ENCODE assay signal across 8 cellular contexts in the genomic region with DNA sequence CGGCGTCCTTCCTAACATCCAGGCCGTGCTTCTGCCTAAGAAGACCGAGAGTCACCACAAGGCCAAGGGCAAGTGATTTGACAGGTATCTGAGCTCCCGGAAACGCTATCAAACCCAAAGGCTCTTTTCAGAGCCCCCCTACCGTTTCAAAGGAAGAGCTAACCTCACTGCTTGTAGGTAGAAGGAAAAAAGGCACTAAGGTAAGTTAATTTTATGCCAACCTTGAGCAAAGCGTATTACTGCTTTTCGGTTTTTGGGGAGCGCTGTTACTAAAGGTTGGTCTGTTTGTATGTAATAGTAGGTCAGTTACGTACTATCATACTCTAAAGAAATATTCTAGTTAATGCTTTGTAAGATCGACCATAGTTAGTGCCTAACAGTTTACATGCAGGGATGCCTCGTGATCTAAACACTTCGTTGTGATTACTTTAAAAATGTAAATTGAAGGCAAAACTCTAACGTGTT.
DNase-seq lines count a peak whose midpoint lies in the region; ATAC-seq lines count a peak whose summit lies in the region.

No MANE protein-coding gene starts in this region.

- H3K27ac Mint-ChIP-seq in activated T-cell treated with anti-CD3 and anti-CD28 coated beads, Interleukin-2, amount 50 U/mL, for 24 hours = peak overlapping the region; percentile 99

- H3K4me3 Mint-ChIP-seq in activated T-cell treated with anti-CD3 and anti-CD28 coated beads, Interleukin-2, amount 50 U/mL, for 24 hours = peak overlapping the region; percentile 98

- DNase-seq in activated T-cell treated with anti-CD3 and anti-CD28 coated beads, Interleukin-2, amount 50 U/mL, for 24 hours = no peak
- DNase-seq in activated T-cell treated with anti-CD3 and anti-CD28 coated beads for 4 hours (no peak), OCI-M1 (lab: John Stamatoyannopoulos, UW) (peak; percentile 80), posterior cingulate gyrus (no peak), COLO668 (lab: John Stamatoyannopoulos, UW; ENCODE audit: unreplicated experiment) (no peak)

- H3K9ac ChIP-seq in duodenal mucosa (ENCODE audit: low read depth in 1 of 2, low read length in 2 of 2) = peak overlapping the region; percentile 91 to 99
- peak overlapping the region; percentile 99 for H3K9ac ChIP-seq in muscle layer of colon (ENCODE audit: low read length)

- no peak for ATAC-seq in HG02973 (IDR thresholded peaks at IDR 0.05; ENCODE audit: unreplicated experiment)

- no peaks in the 10 kb centered on the region for H3K27me3 Mint-ChIP-seq in activated T-cell treated with anti-CD3 and anti-CD28 coated beads, Interleukin-2, amount 50 U/mL, for 24 hours

- H3K27me3 ChIP-seq in duodenal mucosa (ENCODE audit: control insufficient read depth in 1 of 2, insufficient read depth in 2 of 2, low read length in 2 of 2) (no peaks in the 10 kb centered on the region), muscle layer of colon (ENCODE audit: control insufficient read depth in 1 of 2, insufficient read depth in 2 of 2, low read length in 2 of 2) (no peaks in the 10 kb centered on the region)

- no peaks in the 10 kb centered on the region for H3K9me3 ChIP-seq in duodenal mucosa (ENCODE audit: control insufficient read depth in 1 of 2, low read length in 2 of 2)
- no peaks in the 10 kb centered on the region for H3K9me3 ChIP-seq in muscle layer of colon (ENCODE audit: low read length)

- peaks cover 51% of the 10 kb centered on the region for H3K36me3 Mint-ChIP-seq in activated T-cell treated with anti-CD3 and anti-CD28 coated beads, Interleukin-2, amount 50 U/mL, for 24 hours (ENCODE audit: low read depth)

- H3K9me3 Mint-ChIP-seq in activated T-cell treated with anti-CD3 and anti-CD28 coated beads, Interleukin-2, amount 50 U/mL, for 24 hours = no peaks in the 10 kb centered on the region

- peaks cover 53% of the 10 kb centered on the region for H3K4me1 Mint-ChIP-seq in activated T-cell treated with anti-CD3 and anti-CD28 coated beads, Interleukin-2, amount 50 U/mL, for 24 hours (ENCODE audit: low read depth)

- H3K4me1 ChIP-seq in duodenal mucosa (ENCODE audit: control insufficient read depth in 1 of 2, insufficient read depth in 2 of 2, low read length in 2 of 2) (peaks cover 9 to 26% of the 10 kb centered on the region in 2 donors), muscle layer of colon (ENCODE audit: insufficient read depth, low read length) (peaks cover 32% of the 10 kb centered on the region)

- H3K27ac ChIP-seq in duodenal mucosa (ENCODE audit: low read depth, low read length) (peak overlapping the region; percentile 98), muscle layer of colon (ENCODE audit: low read depth, low read length) (peak overlapping the region; percentile 76)

- intact Hi-C loops in posterior cingulate gyrus (cut with DNase I) = loop anchor here (5.0 kb wide), 1 partner anchor 73 kb away; a partner anchor contains a TSS

- H3K4me3 ChIP-seq in duodenal mucosa (ENCODE audit: low read depth in 1 of 2, low read length in 2 of 2) = peak overlapping the region; percentile 76 to 92
- H3K4me3 ChIP-seq in muscle layer of colon (ENCODE audit: low read depth in 1 of 2, low read length in 2 of 2) = peak overlapping the region; percentile 78 to 86

- H3K36me3 ChIP-seq in duodenal mucosa (ENCODE audit: control insufficient read depth in 1 of 2, insufficient read depth in 2 of 2, low read length in 2 of 2) = peaks cover 0 to 1% of the 10 kb centered on the region in 2 donors
- H3K36me3 ChIP-seq in muscle layer of colon (ENCODE audit: insufficient read depth, low read length) = peaks cover 9% of the 10 kb centered on the region
